In the genomic region with DNA sequence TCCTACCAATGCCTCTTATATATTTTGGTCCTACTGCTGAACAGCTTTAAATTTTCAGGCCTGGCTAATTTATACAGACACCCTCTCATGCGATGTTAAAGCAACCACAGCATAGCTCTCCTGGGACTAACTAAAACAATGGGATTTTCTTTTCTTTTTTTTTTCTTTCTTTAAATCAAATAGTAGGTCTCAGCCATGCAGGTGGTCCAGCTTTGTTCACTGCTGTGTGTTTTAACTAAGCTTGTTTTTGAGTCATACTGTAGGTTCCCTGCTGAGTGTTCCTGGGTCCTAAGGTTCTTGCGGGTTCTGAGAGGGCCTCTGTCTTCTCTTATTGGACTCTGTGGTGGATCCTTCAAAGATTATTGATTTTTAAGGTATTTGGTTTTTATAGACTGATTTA, we compare ENCODE assay signal across 35 cellular contexts.
"Had no signal": no experiment of that assay in that cellular context is flagged by ENCODE, and none has a peak within 500 bp of the region (broad histone marks: within the 10 kb centered on the region; RNA-seq: fewer than 3 reads in every experiment).

No MANE protein-coding gene starts in this region.

- DNase-seq: Karpas-422, Kasumi-1, MG63, MM.1S, MV-4-11, NCI-H1048, NCI-H1092, NCI-H1092 treated with DMSO at 0.1 percent for 48 hours, NCI-H1105, NCI-H1105 treated with DMSO at 0.1 percent for 48 hours, NCI-H1417, NCI-H1417 treated with DMSO at 0.1 percent for 48 hours, NCI-H1436, NCI-H1436 treated with DMSO at 0.1 percent for 48 hours, NCI-H146, NCI-H1694, NCI-H1694 treated with DMSO at 0.1 percent for 48 hours, NCI-H187, NCI-H187 treated with DMSO at 0.1 percent for 48 hours, NCI-H1930, NCI-H2029, NCI-H2029 treated with DMSO at 0.1 percent for 48 hours, NCI-H2081, NCI-H2081 treated with DMSO at 0.1 percent for 48 hours, NCI-H2107, NCI-H2171, NCI-H2171 treated with DMSO at 0.1 percent for 48 hours, NCI-H2227 treated with DMSO at 0.1 percent for 48 hours, NCI-H226, NCI-H345, NCI-H446, NCI-H446 treated with DMSO at 0.1 percent for 48 hours, NCI-H510A, NCI-H510A treated with DMSO at 0.1 percent for 48 hours, NCI-H524 had no signal

- H3K4me3 ChIP-seq: MG63 had no signal

- H3K27me3 ChIP-seq: MG63 had no signal

- H3K36me3 ChIP-seq: MG63 had no signal

- H3K9me3 ChIP-seq: MG63 had no signal
